Comparison of ENCODE assay signal across 17 cellular contexts in genomic region chr13:114097504-114097892, GRCh38. TPM values are rescaled to one million over a fixed set of nuclear protein-coding genes. Genes with fewer than 3 reads are reported as not detected.
DNase-seq lines count a peak whose midpoint lies in the region; ATAC-seq and TF ChIP-seq lines count a peak whose summit lies in the region.
"Had no signal": no experiment of that assay in that cellular context is flagged by ENCODE, and none has a peak within 500 bp of the region (broad histone marks: within the 10 kb centered on the region; RNA-seq: fewer than 3 reads in every experiment).

No MANE protein-coding gene starts in this region.

- intact Hi-C loops in cardiac septum (cut with DNase I) (no loop called here), left ventricle myocardium superior (cut with micrococcal nuclease) (no loop called here), vagina (cut with DNase I) (no loop called here)

- H3K27me3 Mint-ChIP-seq in activated naive CD8-positive, alpha-beta T cell treated with anti-CD3 and anti-CD28 coated beads, Interleukin-2, amount 50 U/mL, for 24 hours: no peaks in the 10 kb centered on the region
- H3K27me3 Mint-ChIP-seq in naive thymus-derived CD8-positive, alpha-beta T cell: no peaks in the 10 kb centered on the region

- peaks cover 69% of the 10 kb centered on the region for H3K4me1 Mint-ChIP-seq in activated naive CD8-positive, alpha-beta T cell treated with anti-CD3 and anti-CD28 coated beads, Interleukin-2, amount 50 U/mL, for 24 hours
- H3K4me1 Mint-ChIP-seq in naive thymus-derived CD8-positive, alpha-beta T cell: peaks cover 58 to 82% (median 80%) of the 10 kb centered on the region in 4 donors

- no peaks in the 10 kb centered on the region for H3K36me3 ChIP-seq in vagina
- H3K36me3 ChIP-seq: lower lobe of right lung had no signal

- H3K27ac ChIP-seq in vagina: peak overlapping the region; percentile 68

- TF ChIP-seq CTCF in vagina (IDR thresholded peaks at IDR 0.05): no peak

- POLR2A ChIA-PET in naive thymus-derived CD8-positive, alpha-beta T cell (lab: Charles Lee): interaction anchor here (0.6 to 1.0 kb wide), 3 partner anchors 25 to 51 kb away, joined by 3 read pairs; no protein-coding TSS in a partner anchor

- no peak for TF ChIP-seq POLR2A in vagina (IDR thresholded peaks at IDR 0.05)

- H3K27ac Mint-ChIP-seq in activated naive CD8-positive, alpha-beta T cell treated with anti-CD3 and anti-CD28 coated beads, Interleukin-2, amount 50 U/mL, for 24 hours: peak overlapping the region; percentile 76
- peak overlapping the region; percentile 71 to 98 (median 89) for H3K27ac Mint-ChIP-seq in naive thymus-derived CD8-positive, alpha-beta T cell

- DNase-seq in cardiac septum (ENCODE audit: low spot score) (peak; percentile 67), left ventricle myocardium superior (no peak), vagina (ENCODE audit: extremely low spot score in 2 of 2) (no peak)
- DNase-seq in activated naive CD8-positive, alpha-beta T cell treated with anti-CD3 and anti-CD28 coated beads, Interleukin-2, amount 50 U/mL, for 24 hours: no peak
- DNase-seq in naive thymus-derived CD8-positive, alpha-beta T cell: no peak
- DNase-seq in activated CD8-positive, alpha-beta memory T cell treated with anti-CD3 and anti-CD28 coated beads for 24 hours: no peak
- DNase-seq: activated CD8-positive, alpha-beta memory T cell treated with anti-CD3 and anti-CD28 coated beads, Interleukin-2, amount 50 U/mL, for 48 hours; AML-193; erythroblast; hypothalamus; lower lobe of right lung; MV-4-11; NCI-H226; stimulated activated naive CD4-positive, alpha-beta T cell treated with Interleukin-2 at 50 U/mL for 16 hours; T1000 had no signal

- ATAC-seq in left ventricle myocardium superior (no peak), HG03521 (IDR thresholded peaks at IDR 0.05; ENCODE audit: unreplicated experiment) (no peak), esophagus mucosa (no peak)
- no peak for ATAC-seq in activated naive CD8-positive, alpha-beta T cell treated with anti-CD3 and anti-CD28 coated beads, Interleukin-2, amount 50 U/mL, for 24 hours
- ATAC-seq in naive thymus-derived CD8-positive, alpha-beta T cell: no peak
- ATAC-seq: lower lobe of right lung had no signal

- peaks cover 14% of the 10 kb centered on the region for H3K36me3 Mint-ChIP-seq in activated naive CD8-positive, alpha-beta T cell treated with anti-CD3 and anti-CD28 coated beads, Interleukin-2, amount 50 U/mL, for 24 hours (ENCODE audit: low read depth)
- H3K36me3 Mint-ChIP-seq in naive thymus-derived CD8-positive, alpha-beta T cell: peaks cover 18 to 57% (median 20%) of the 10 kb centered on the region in 3 donors

- H3K4me3 ChIP-seq in vagina: no peak overlapping the region
- H3K4me3 ChIP-seq: lower lobe of right lung had no signal

- no peaks in the 10 kb centered on the region for H3K27me3 ChIP-seq in vagina

- no peaks in the 10 kb centered on the region for H3K9me3 ChIP-seq in vagina
- H3K9me3 ChIP-seq: lower lobe of right lung had no signal

- peaks cover 46% of the 10 kb centered on the region for H3K4me1 ChIP-seq in vagina

- no peak overlapping the region for H3K4me3 Mint-ChIP-seq in activated naive CD8-positive, alpha-beta T cell treated with anti-CD3 and anti-CD28 coated beads, Interleukin-2, amount 50 U/mL, for 24 hours
- H3K4me3 Mint-ChIP-seq in naive thymus-derived CD8-positive, alpha-beta T cell: peak overlapping the region; percentile 31 to 85 (median 66)

- peaks cover 14% of the 10 kb centered on the region for H3K9me3 Mint-ChIP-seq in activated naive CD8-positive, alpha-beta T cell treated with anti-CD3 and anti-CD28 coated beads, Interleukin-2, amount 50 U/mL, for 24 hours
- peaks cover 7 to 34% (median 16%) of the 10 kb centered on the region in 9 donors for H3K9me3 Mint-ChIP-seq in naive thymus-derived CD8-positive, alpha-beta T cell

RNA-seq across cellular contexts. Expression of gene RASA3, which starts 34.9 kb away (rescaled TPM):
- 9.7 TPM for total RNA-seq in cardiac septum
- 12.3 TPM for total RNA-seq in left ventricle myocardium superior
- total RNA-seq in naive thymus-derived CD8-positive, alpha-beta T cell: 100 to 1,000 TPM; 194 to 196 TPM
- 100 to 1,000 TPM in 2 of 3 donors, 10 to 100 TPM in 1; 62.2 to 169 (median 105) TPM for polyA plus RNA-seq in naive thymus-derived CD8-positive, alpha-beta T cell
- 19.6 TPM for total RNA-seq in vagina
- total RNA-seq in esophagus mucosa: 1.6 TPM
